ENCODE assay signal across 21 cellular contexts in genomic region chr4:7597281-7597680, GRCh38.
"Had no signal": no experiment of that assay in that cellular context is flagged by ENCODE, and none has a peak within 500 bp of the region (broad histone marks: within the 10 kb centered on the region; RNA-seq: fewer than 3 reads in every experiment).

No MANE protein-coding gene starts in this region.

- ATAC-seq: effector memory CD8-positive, alpha-beta T cell; left ventricle myocardium superior; lower lobe of right lung; naive thymus-derived CD8-positive, alpha-beta T cell; psoas muscle; right cardiac atrium; stimulated activated memory B cell treated with anti-CD40 and anti-IgM and Interleukin-4, amounts not matched to agents 10 μg/mL and 1 μg/mL and 100 μg/mL, for 72 hours; stimulated activated naive CD8-positive, alpha-beta T cell treated with anti-CD3 and anti-CD28 coated beads, Interleukin-15, Interleukin-2, amounts not matched to agents 100 U/mL and 50 U/mL, for 24 hours had no signal

- FAIRE-seq: endometrium, frontal cortex, keratinocyte had no signal

- H3K4me1 ChIP-seq: psoas muscle, spleen, testis, tibial artery had no signal

- H3K9me3 ChIP-seq: lower lobe of right lung, ovary, psoas muscle, testis, tibial artery had no signal

- DNase-seq: effector memory CD8-positive, alpha-beta T cell; left ventricle myocardium superior; lower lobe of right lung; naive thymus-derived CD8-positive, alpha-beta T cell; nephron progenitor cell; nucleus accumbens; ovary; posterior cingulate gyrus; psoas muscle; right cardiac atrium; spleen; stimulated activated CD4-positive, alpha-beta T cell treated with anti-CD3 and anti-CD28 coated beads, Interleukin-4, amount 100 ng/mL, for 4 hours; stimulated activated naive CD8-positive, alpha-beta T cell treated with anti-CD3 and anti-CD28 coated beads, Interleukin-15, Interleukin-2, amounts not matched to agents 100 U/mL and 50 U/mL, for 24 hours; substantia nigra; testis; tibial artery had no signal

- H3K4me3 ChIP-seq: lower lobe of right lung, ovary, psoas muscle, skin epidermis, spleen, testis, tibial artery had no signal

- H3K27me3 ChIP-seq: ovary, testis had no signal

- H3K36me3 ChIP-seq: lower lobe of right lung, ovary, spleen, tibial artery had no signal

- H3K27ac ChIP-seq: lower lobe of right lung, ovary, psoas muscle, skin epidermis, spleen, testis, tibial artery had no signal
